In the genomic region with DNA sequence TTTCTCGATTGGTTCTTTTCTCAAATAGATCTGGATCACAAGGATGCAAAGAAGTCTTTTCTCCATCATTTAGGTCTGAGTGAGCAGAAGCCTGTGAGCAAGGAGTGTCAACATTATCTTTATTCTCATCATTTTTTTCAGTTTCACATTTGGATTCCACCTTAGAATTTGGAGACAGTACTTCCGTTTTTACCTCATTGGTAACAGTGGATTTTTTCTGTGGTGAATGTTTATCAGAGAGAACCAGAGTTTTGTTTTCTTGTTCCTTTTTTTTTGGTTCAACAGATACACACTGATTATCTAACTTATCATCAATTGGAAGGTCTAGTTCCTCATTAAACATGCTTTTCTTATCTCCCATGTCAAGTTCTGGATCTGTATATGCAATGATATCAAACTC, we compare ENCODE assay signal across 14 cellular contexts.
DNase-seq lines count a peak whose midpoint lies in the region; ATAC-seq and TF ChIP-seq lines count a peak whose summit lies in the region.
"Had no signal": no experiment of that assay in that cellular context is flagged by ENCODE, and none has a peak within 500 bp of the region (broad histone marks: within the 10 kb centered on the region; RNA-seq: fewer than 3 reads in every experiment).

No MANE protein-coding gene starts in this region.

- no peaks in the 10 kb centered on the region for H3K27me3 Mint-ChIP-seq in activated B cell treated with CpG ODN at 0.5 μM for 24 hours

- peak; percentile 68 for ATAC-seq in GM18517 (IDR thresholded peaks at IDR 0.05; ENCODE audit: unreplicated experiment)
- ATAC-seq in GM21423 (IDR thresholded peaks at IDR 0.05; ENCODE audit: unreplicated experiment): peak; percentile 74
- peak; percentile 48 for ATAC-seq in HG03108 (IDR thresholded peaks at IDR 0.05; ENCODE audit: unreplicated experiment)
- peak; percentile 45 for ATAC-seq in activated B cell treated with CpG ODN at 0.5 μM for 24 hours (ENCODE audit: low read depth)
- ATAC-seq in GM18520 (IDR thresholded peaks at IDR 0.05; ENCODE audit: unreplicated experiment): no peak
- ATAC-seq: heart right ventricle had no signal

- DNase-seq in activated B cell treated with CpG ODN at 0.5 μM for 24 hours (no peak), brain microvascular endothelial cell (no peak), Ammon's horn (ENCODE audit: low spot score) (no peak), NCI-H1105 treated with DMSO at 0.1 percent for 48 hours (lab: John Stamatoyannopoulos, UW) (no peak)
- DNase-seq: amygdala; effector memory CD4-positive, alpha-beta T cell; heart right ventricle; posterior cingulate gyrus; stimulated activated CD4-positive, alpha-beta T cell treated with anti-CD3 and anti-CD28 coated beads, Interleukin-4, amount 100 ng/mL, for 4 hours had no signal

- POLR2A ChIA-PET in activated B cell treated with CpG ODN at 0.5 μM for 24 hours (lab: Charles Lee): no interaction called here

- peaks cover 68% of the 10 kb centered on the region for H3K36me3 Mint-ChIP-seq in activated B cell treated with CpG ODN at 0.5 μM for 24 hours (ENCODE audit: low read depth)

- CTCF ChIA-PET in activated B cell treated with CpG ODN at 0.5 μM for 24 hours (lab: Charles Lee): interaction anchor here (1.0 kb wide), 1 partner anchor 160 kb away, joined by 3 read pairs; no protein-coding TSS in a partner anchor

- no peak overlapping the region for H3K27ac ChIP-seq in brain microvascular endothelial cell
- H3K27ac ChIP-seq: heart right ventricle had no signal

- in situ Hi-C loops in brain microvascular endothelial cell (cut with HindIII; ENCODE audit: low pct_ligation_motif_present, low sequenced_read_pairs): no loop called here

- peaks cover 20% of the 10 kb centered on the region for H3K4me1 Mint-ChIP-seq in activated B cell treated with CpG ODN at 0.5 μM for 24 hours

- TF ChIP-seq CTCF in activated B cell treated with CpG ODN at 0.5 μM for 24 hours (IDR thresholded peaks at IDR 0.05) (no peak), brain microvascular endothelial cell (IDR thresholded peaks at IDR 0.05; ENCODE audit: low read depth, low read length, missing control alignments) (no peak)

- no peak overlapping the region for H3K4me3 ChIP-seq in brain microvascular endothelial cell (ENCODE audit: low read depth, low read length)
- H3K4me3 ChIP-seq: heart right ventricle, lung had no signal

- peaks cover 54% of the 10 kb centered on the region for H3K36me3 ChIP-seq in brain microvascular endothelial cell (replicated peaks)

- H3K27ac Mint-ChIP-seq in activated B cell treated with CpG ODN at 0.5 μM for 24 hours: peak overlapping the region; percentile 69

- intact Hi-C loops in activated B cell treated with CpG ODN at 0.5 μM for 24 hours (cut with micrococcal nuclease): loop anchor here (2.0 kb wide), 1 partner anchor 18 kb away; no protein-coding TSS in a partner anchor

- no peaks in the 10 kb centered on the region for H3K27me3 ChIP-seq in brain microvascular endothelial cell (replicated peaks)
- H3K27me3 ChIP-seq: heart right ventricle had no signal

- H3K9me3 Mint-ChIP-seq in activated B cell treated with CpG ODN at 0.5 μM for 24 hours: no peaks in the 10 kb centered on the region

- H3K4me3 Mint-ChIP-seq in activated B cell treated with CpG ODN at 0.5 μM for 24 hours: peak overlapping the region; percentile 17
